8 cellular contexts compared by ENCODE assay signal in genomic region chr5:78360674-78361225, GRCh38. TPM values are rescaled to one million over a fixed set of nuclear protein-coding genes. Genes with fewer than 3 reads are reported as not detected.
DNase-seq lines count a peak whose midpoint lies in the region; ATAC-seq, FAIRE-seq and TF ChIP-seq lines count a peak whose summit lies in the region.

No MANE protein-coding gene starts in this region.

- no peak for DNase-seq in BJ (ENCODE audit: low read depth)
- peak; percentile 71 for DNase-seq in GM20000 (ENCODE audit: low spot score)
- DNase-seq in HTR-8/SVneo (ENCODE audit: insufficient read length, low spot score), result peak; percentile 31
- DNase-seq in caudate nucleus (lab: John Stamatoyannopoulos, UW), result peak in 46 of 61 donors; percentile 8 to 82 (median 46)
- DNase-seq in left lobe of liver (ENCODE audit: low spot score), result peak; percentile 64
- peak; percentile 58 to 80 for DNase-seq in stimulated activated CD4-positive, alpha-beta T cell treated with anti-CD3 and anti-CD28 coated beads, Interleukin-4, amount 100 ng/mL, for 4 hours
- no peak for DNase-seq in HCEC 1CT

- H3K27me3 ChIP-seq in BJ (ENCODE audit: control insufficient read depth, insufficient read depth, low read length), result no peaks in the 10 kb centered on the region

- no peak for TF ChIP-seq CTCF in BJ (IDR thresholded peaks at IDR 0.05; ENCODE audit: insufficient read depth, low read depth, low read length)
- no peak for TF ChIP-seq CTCF in GM20000 (IDR thresholded peaks at IDR 0.05; ENCODE audit: extremely low read depth, missing control alignments)

- peak overlapping the region; percentile 93 for H3K27ac ChIP-seq in caudate nucleus (ENCODE audit: low read depth, low read length)

- peak overlapping the region; percentile 96 for H3K4me3 ChIP-seq in BJ (ENCODE audit: low read depth, low read length)

- CTCF ChIA-PET in BJ (lab: Yijun Ruan, JAX), result interaction anchor here (0.6 to 1.2 kb wide), 6 partner anchors 10 to 1275 kb away, joined by 3 read pairs; no protein-coding TSS in a partner anchor

- ATAC-seq in activated CD4-positive, CD25-positive, alpha-beta regulatory T cell treated with anti-CD3 and anti-CD28 coated beads, Interleukin-2, amount 50 U/mL, for 24 hours, result peak; percentile 40 to 49
- ATAC-seq in left lobe of liver, result peak; percentile 54

- POLR2A ChIA-PET in BJ (lab: Charles Lee), result interaction anchor here (0.8 kb wide), 1 partner anchor 66 kb away, joined by 4 read pairs; the partner anchor contains the start of gene AP3B1

- peaks cover 1% of the 10 kb centered on the region; the same call in 1 of the 2 replicates for H3K36me3 ChIP-seq in BJ (ENCODE audit: control insufficient read depth, insufficient read depth, low read length)

- no peak for FAIRE-seq in HTR-8/SVneo (lab: Jason Lieb, UNC)

RNA-seq across cellular contexts. Expression of gene SCAMP1, which starts 0.3 kb away (rescaled TPM):
- 26.6 and 48.2 TPM in 2 replicates for polyA plus RNA-seq in BJ (2011; rRNA removed)
- 23.8 and 25.9 TPM in 2 replicates for polyA minus RNA-seq in BJ (2011; rRNA and poly(A)+ RNA removed)
- total RNA-seq in left lobe of liver, result 11.3 TPM

Comparison
In these comparisons a context has a peak if more than half of its experiments do, and no peak if none do; other contexts are left out.
1. DNase-seq: peak in GM20000 (single experiment), HTR-8/SVneo (single experiment), caudate nucleus (46 of 61), left lobe of liver (single experiment) and stimulated activated CD4-positive, alpha-beta T cell treated with anti-CD3 and anti-CD28 coated beads, Interleukin-4, amount 100 ng/mL, for 4 hours (2 of 2); none in BJ (single experiment) and HCEC 1CT (single experiment).